Comparison of ENCODE assay signal across 1 cellular context in genomic region chr1:2412773-2413494, GRCh38.
A peak's percentile ranks its signal among the peaks of the same experiment; 100 is the strongest.
TF ChIP-seq lines count a peak whose summit lies in the region.

No MANE protein-coding gene starts in this region.

TF ChIP-seq in HepG2, 621 proteins besides CTCF, POLR2A, EP300 and RAD21 (continued from another document and continues in another):
- TF ChIP-seq TFE3 (CRISPR knock-in tag; IDR thresholded peaks at IDR 0.05) (0 out of 2 replicates have a peak, but pooled peaks have one; percentile 38), ZMAT3 (CRISPR knock-in tag; conservative IDR thresholded peaks at IDR 0.05) (no peak; the same call in 1 of the 2 replicates), DMAP1 (CRISPR knock-in tag; IDR thresholded peaks at IDR 0.05) (peak; percentile 84; the same call in 1 of the 2 replicates), NR2C2 (CRISPR knock-in tag; IDR thresholded peaks at IDR 0.05; ENCODE audit: borderline replicate concordance) (peak; percentile 13; the same call in 1 of the 2 replicates), NAIF1 (CRISPR knock-in tag; IDR thresholded peaks at IDR 0.05; ENCODE audit: borderline replicate concordance) (peak; percentile 50; the same call in 1 of the 2 replicates), RARA (CRISPR knock-in tag; IDR thresholded peaks at IDR 0.05) (no peak), PHB2 (IDR thresholded peaks at IDR 0.05; ENCODE audit: partially characterized antibody) (no peak), AHR (CRISPR knock-in tag; IDR thresholded peaks at IDR 0.05) (no peak), CHD2 (IDR thresholded peaks at IDR 0.05; ENCODE audit: low read depth, low read length) (no peak), TBX2 (CRISPR knock-in tag; IDR thresholded peaks at IDR 0.05; ENCODE audit: borderline replicate concordance) (peak; percentile 73), HNF4A (CRISPR knock-in tag; IDR thresholded peaks at IDR 0.05) (peak; percentile 75), JARID2 (CRISPR knock-in tag; IDR thresholded peaks at IDR 0.05; ENCODE audit: insufficient replicate concordance) (no peak), U2AF2 (IDR thresholded peaks at IDR 0.05; ENCODE audit: low read depth, low read length) (no peak), SRSF4 (IDR thresholded peaks at IDR 0.05; ENCODE audit: low read depth, low read length, poor library complexity, severe bottlenecking) (peak; percentile 78), ZNF570 (CRISPR knock-in tag; IDR thresholded peaks at IDR 0.05; ENCODE audit: borderline replicate concordance) (no peak), HNRNPLL (IDR thresholded peaks at IDR 0.05; ENCODE audit: low read depth, low read length, poor library complexity, severe bottlenecking) (peak; percentile 25), DMTF1 (CRISPR knock-in tag; IDR thresholded peaks at IDR 0.05) (no peak), FOXM1 (CRISPR knock-in tag; IDR thresholded peaks at IDR 0.05) (no peak), HDAC2 (CRISPR knock-in tag; IDR thresholded peaks at IDR 0.05) (no peak; the same call in 1 of the 2 replicates), TEF (CRISPR knock-in tag; IDR thresholded peaks at IDR 0.05) (peak; percentile 46; the same call in 1 of the 2 replicates), EEA1 (CRISPR knock-in tag; IDR thresholded peaks at IDR 0.05; ENCODE audit: borderline replicate concordance) (peak; percentile 96; the same call in 1 of the 2 replicates), FOXA3 (CRISPR knock-in tag; IDR thresholded peaks at IDR 0.05) (no peak), ZNF83 (CRISPR knock-in tag; IDR thresholded peaks at IDR 0.05; ENCODE audit: borderline replicate concordance) (peak; percentile 78; the same call in 1 of the 2 replicates), ZEB1 (IDR thresholded peaks at IDR 0.05; ENCODE audit: insufficient replicate concordance, low read depth) (peak; percentile 46), ZNF326 (CRISPR knock-in tag; IDR thresholded peaks at IDR 0.05; ENCODE audit: borderline replicate concordance) (no peak), RARG (CRISPR knock-in tag; IDR thresholded peaks at IDR 0.05; ENCODE audit: low read depth) (no peak), ZNF235 (CRISPR knock-in tag; IDR thresholded peaks at IDR 0.05; ENCODE audit: borderline replicate concordance) (peak; percentile 16; the same call in 1 of the 2 replicates), CREB1 (IDR thresholded peaks at IDR 0.05) (no peak), CREB1 (CRISPR knock-in tag; IDR thresholded peaks at IDR 0.05) (no peak), SNAPC5 (CRISPR knock-in tag; IDR thresholded peaks at IDR 0.05; ENCODE audit: borderline replicate concordance) (no peak), RFX1 (IDR thresholded peaks at IDR 0.05) (no peak), SALL2 (CRISPR knock-in tag; IDR thresholded peaks at IDR 0.05) (peak; percentile 93; the same call in 1 of the 2 replicates), MXI1 (IDR thresholded peaks at IDR 0.05; ENCODE audit: borderline replicate concordance, low read depth, low read length) (no peak), ZNF772 (CRISPR knock-in tag; IDR thresholded peaks at IDR 0.05) (peak; percentile 47; the same call in 1 of the 2 replicates), KLF12 (CRISPR knock-in tag; IDR thresholded peaks at IDR 0.05; ENCODE audit: borderline replicate concordance) (peak; percentile 72; the same call in 1 of the 2 replicates), ZNF660 (CRISPR knock-in tag; IDR thresholded peaks at IDR 0.05; ENCODE audit: borderline replicate concordance, low read depth) (no peak), KLF11 (CRISPR knock-in tag; IDR thresholded peaks at IDR 0.05) (0 out of 2 replicates have a peak, but pooled peaks have one; percentile 30), ZNF790 (CRISPR knock-in tag; IDR thresholded peaks at IDR 0.05; ENCODE audit: borderline replicate concordance) (peak; percentile 94; the same call in 1 of the 2 replicates), ZNF878 (CRISPR knock-in tag; IDR thresholded peaks at IDR 0.05) (no peak; the same call in 1 of the 2 replicates), ZNF552 (CRISPR knock-in tag; IDR thresholded peaks at IDR 0.05; ENCODE audit: borderline replicate concordance) (peak; percentile 58; the same call in 1 of the 2 replicates), TCF12 (IDR thresholded peaks at IDR 0.05) (no peak), TCF12 (CRISPR knock-in tag; IDR thresholded peaks at IDR 0.05) (no peak)
- TF ChIP-seq, protein P1, sequence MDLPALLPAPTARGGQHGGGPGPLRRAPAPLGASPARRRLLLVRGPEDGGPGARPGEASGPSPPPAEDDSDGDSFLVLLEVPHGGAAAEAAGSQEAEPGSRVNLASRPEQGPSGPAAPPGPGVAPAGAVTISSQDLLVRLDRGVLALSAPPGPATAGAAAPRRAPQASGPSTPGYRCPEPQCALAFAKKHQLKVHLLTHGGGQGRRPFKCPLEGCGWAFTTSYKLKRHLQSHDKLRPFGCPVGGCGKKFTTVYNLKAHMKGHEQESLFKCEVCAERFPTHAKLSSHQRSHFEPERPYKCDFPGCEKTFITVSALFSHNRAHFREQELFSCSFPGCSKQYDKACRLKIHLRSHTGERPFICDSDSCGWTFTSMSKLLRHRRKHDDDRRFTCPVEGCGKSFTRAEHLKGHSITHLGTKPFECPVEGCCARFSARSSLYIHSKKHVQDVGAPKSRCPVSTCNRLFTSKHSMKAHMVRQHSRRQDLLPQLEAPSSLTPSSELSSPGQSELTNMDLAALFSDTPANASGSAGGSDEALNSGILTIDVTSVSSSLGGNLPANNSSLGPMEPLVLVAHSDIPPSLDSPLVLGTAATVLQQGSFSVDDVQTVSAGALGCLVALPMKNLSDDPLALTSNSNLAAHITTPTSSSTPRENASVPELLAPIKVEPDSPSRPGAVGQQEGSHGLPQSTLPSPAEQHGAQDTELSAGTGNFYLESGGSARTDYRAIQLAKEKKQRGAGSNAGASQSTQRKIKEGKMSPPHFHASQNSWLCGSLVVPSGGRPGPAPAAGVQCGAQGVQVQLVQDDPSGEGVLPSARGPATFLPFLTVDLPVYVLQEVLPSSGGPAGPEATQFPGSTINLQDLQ (CRISPR knock-in tag; IDR thresholded peaks at IDR 0.05): 0 out of 2 replicates have a peak, but pooled peaks have one; percentile 58
- TF ChIP-seq, protein P2, sequence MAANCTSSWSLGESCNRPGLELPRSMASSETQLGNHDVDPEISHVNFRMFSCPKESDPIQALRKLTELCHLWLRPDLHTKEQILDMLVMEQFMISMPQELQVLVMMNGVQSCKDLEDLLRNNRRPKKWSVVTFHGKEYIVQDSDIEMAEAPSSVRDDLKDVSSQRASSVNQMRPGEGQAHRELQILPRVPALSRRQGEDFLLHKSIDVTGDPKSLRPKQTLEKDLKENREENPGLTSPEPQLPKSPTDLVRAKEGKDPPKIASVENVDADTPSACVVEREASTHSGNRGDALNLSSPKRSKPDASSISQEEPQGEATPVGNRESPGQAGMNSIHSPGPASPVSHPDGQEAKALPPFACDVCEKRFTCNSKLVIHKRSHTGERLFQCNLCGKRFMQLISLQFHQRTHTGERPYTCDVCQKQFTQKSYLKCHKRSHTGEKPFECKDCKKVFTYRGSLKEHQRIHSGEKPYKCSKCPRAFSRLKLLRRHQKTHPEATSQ (CRISPR knock-in tag; IDR thresholded peaks at IDR 0.05; ENCODE audit: borderline replicate concordance): no peak
- TF ChIP-seq, protein P3, sequence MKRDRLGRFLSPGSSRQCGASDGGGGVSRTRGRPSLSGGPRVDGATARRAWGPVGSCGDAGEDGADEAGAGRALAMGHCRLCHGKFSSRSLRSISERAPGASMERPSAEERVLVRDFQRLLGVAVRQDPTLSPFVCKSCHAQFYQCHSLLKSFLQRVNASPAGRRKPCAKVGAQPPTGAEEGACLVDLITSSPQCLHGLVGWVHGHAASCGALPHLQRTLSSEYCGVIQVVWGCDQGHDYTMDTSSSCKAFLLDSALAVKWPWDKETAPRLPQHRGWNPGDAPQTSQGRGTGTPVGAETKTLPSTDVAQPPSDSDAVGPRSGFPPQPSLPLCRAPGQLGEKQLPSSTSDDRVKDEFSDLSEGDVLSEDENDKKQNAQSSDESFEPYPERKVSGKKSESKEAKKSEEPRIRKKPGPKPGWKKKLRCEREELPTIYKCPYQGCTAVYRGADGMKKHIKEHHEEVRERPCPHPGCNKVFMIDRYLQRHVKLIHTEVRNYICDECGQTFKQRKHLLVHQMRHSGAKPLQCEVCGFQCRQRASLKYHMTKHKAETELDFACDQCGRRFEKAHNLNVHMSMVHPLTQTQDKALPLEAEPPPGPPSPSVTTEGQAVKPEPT (CRISPR knock-in tag; IDR thresholded peaks at IDR 0.05; ENCODE audit: low read depth): no peak
- TF ChIP-seq, protein P4, sequence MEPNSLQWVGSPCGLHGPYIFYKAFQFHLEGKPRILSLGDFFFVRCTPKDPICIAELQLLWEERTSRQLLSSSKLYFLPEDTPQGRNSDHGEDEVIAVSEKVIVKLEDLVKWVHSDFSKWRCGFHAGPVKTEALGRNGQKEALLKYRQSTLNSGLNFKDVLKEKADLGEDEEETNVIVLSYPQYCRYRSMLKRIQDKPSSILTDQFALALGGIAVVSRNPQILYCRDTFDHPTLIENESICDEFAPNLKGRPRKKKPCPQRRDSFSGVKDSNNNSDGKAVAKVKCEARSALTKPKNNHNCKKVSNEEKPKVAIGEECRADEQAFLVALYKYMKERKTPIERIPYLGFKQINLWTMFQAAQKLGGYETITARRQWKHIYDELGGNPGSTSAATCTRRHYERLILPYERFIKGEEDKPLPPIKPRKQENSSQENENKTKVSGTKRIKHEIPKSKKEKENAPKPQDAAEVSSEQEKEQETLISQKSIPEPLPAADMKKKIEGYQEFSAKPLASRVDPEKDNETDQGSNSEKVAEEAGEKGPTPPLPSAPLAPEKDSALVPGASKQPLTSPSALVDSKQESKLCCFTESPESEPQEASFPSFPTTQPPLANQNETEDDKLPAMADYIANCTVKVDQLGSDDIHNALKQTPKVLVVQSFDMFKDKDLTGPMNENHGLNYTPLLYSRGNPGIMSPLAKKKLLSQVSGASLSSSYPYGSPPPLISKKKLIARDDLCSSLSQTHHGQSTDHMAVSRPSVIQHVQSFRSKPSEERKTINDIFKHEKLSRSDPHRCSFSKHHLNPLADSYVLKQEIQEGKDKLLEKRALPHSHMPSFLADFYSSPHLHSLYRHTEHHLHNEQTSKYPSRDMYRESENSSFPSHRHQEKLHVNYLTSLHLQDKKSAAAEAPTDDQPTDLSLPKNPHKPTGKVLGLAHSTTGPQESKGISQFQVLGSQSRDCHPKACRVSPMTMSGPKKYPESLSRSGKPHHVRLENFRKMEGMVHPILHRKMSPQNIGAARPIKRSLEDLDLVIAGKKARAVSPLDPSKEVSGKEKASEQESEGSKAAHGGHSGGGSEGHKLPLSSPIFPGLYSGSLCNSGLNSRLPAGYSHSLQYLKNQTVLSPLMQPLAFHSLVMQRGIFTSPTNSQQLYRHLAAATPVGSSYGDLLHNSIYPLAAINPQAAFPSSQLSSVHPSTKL (CRISPR knock-in tag; IDR thresholded peaks at IDR 0.05): no peak
- TF ChIP-seq, protein P5, sequence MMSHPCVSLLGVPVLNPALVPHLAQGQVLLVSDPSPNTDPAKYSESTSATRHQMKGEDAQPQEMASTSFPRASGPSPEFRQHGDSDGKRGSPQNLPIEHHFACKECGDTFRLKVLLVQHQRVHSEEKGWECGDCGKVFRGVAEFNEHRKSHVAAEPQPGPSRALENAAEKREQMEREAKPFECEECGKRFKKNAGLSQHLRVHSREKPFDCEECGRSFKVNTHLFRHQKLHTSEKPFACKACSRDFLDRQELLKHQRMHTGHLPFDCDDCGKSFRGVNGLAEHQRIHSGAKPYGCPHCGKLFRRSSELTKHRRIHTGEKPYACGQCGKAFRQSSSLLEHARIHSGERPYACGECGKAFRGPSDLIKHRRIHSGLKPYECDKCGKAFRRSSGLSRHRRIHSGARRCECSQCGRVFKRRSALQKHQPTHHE (CRISPR knock-in tag; IDR thresholded peaks at IDR 0.05; ENCODE audit: borderline replicate concordance): no peak
- TF ChIP-seq, protein P6, sequence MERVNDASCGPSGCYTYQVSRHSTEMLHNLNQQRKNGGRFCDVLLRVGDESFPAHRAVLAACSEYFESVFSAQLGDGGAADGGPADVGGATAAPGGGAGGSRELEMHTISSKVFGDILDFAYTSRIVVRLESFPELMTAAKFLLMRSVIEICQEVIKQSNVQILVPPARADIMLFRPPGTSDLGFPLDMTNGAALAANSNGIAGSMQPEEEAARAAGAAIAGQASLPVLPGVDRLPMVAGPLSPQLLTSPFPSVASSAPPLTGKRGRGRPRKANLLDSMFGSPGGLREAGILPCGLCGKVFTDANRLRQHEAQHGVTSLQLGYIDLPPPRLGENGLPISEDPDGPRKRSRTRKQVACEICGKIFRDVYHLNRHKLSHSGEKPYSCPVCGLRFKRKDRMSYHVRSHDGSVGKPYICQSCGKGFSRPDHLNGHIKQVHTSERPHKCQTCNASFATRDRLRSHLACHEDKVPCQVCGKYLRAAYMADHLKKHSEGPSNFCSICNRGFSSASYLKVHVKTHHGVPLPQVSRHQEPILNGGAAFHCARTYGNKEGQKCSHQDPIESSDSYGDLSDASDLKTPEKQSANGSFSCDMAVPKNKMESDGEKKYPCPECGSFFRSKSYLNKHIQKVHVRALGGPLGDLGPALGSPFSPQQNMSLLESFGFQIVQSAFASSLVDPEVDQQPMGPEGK (CRISPR knock-in tag; IDR thresholded peaks at IDR 0.05): peak; percentile 75
